28 cellular contexts compared by ENCODE assay signal in genomic region chrX:94288972-94289371, GRCh38.
"Had no signal": no experiment of that assay in that cellular context is flagged by ENCODE, and none has a peak within 500 bp of the region (broad histone marks: within the 10 kb centered on the region; RNA-seq: fewer than 3 reads in every experiment).

No MANE protein-coding gene starts in this region.

- H3K4me1 ChIP-seq: gastrocnemius medialis, left lung, psoas muscle, sigmoid colon, testis, tibial artery had no signal

- H3K4me3 Mint-ChIP-seq: effector memory CD8-positive, alpha-beta T cell; mesothelial cell of epicardium; naive thymus-derived CD4-positive, alpha-beta T cell; nephron; stimulated activated memory B cell treated with anti-CD40 and anti-IgM and Interleukin-4, amounts not matched to agents 10 μg/mL and 1 μg/mL and 100 μg/mL, for 72 hours; type B pancreatic cell had no signal

- H3K9me3 Mint-ChIP-seq: nephron, type B pancreatic cell had no signal

- H3K9me3 ChIP-seq: gastrocnemius medialis, left lung, mucosa of descending colon, psoas muscle, sigmoid colon, testis had no signal

- DNase-seq: cerebellar nuclear complex; cortex of kidney; effector memory CD8-positive, alpha-beta T cell; foreskin fibroblast; gastrocnemius medialis; head of caudate nucleus; kidney; left cardiac atrium; left lung; mesenchymal stem cell; mucosa of descending colon; naive thymus-derived CD4-positive, alpha-beta T cell; nucleus accumbens; posterior cingulate gyrus; psoas muscle; right cardiac atrium; sigmoid colon; stimulated activated CD4-positive, alpha-beta T cell treated with anti-CD3 and anti-CD28 coated beads, Interleukin-4, amount 100 ng/mL, for 4 hours; stimulated activated naive CD8-positive, alpha-beta T cell treated with anti-CD3 and anti-CD28 coated beads, Interleukin-15, Interleukin-2, amounts not matched to agents 100 U/mL and 50 U/mL, for 24 hours; substantia nigra; testis; tibial artery had no signal

- H3K27ac Mint-ChIP-seq: effector memory CD8-positive, alpha-beta T cell; mesothelial cell of epicardium; naive thymus-derived CD4-positive, alpha-beta T cell; nephron; stimulated activated memory B cell treated with anti-CD40 and anti-IgM and Interleukin-4, amounts not matched to agents 10 μg/mL and 1 μg/mL and 100 μg/mL, for 72 hours; type B pancreatic cell had no signal

- H3K27ac ChIP-seq: epithelial cell of prostate, gastrocnemius medialis, left lung, psoas muscle, sigmoid colon, testis, tibial artery had no signal

- H3K27me3 ChIP-seq: gastrocnemius medialis, left lung, sigmoid colon, testis, tibial artery had no signal

- ATAC-seq: effector memory CD8-positive, alpha-beta T cell; esophagus mucosa; gastrocnemius medialis; left cardiac atrium; left lung; mucosa of descending colon; naive thymus-derived CD4-positive, alpha-beta T cell; psoas muscle; right cardiac atrium; stimulated activated memory B cell treated with anti-CD40 and anti-IgM and Interleukin-4, amounts not matched to agents 10 μg/mL and 1 μg/mL and 100 μg/mL, for 72 hours; stimulated activated naive CD8-positive, alpha-beta T cell treated with anti-CD3 and anti-CD28 coated beads, Interleukin-15, Interleukin-2, amounts not matched to agents 100 U/mL and 50 U/mL, for 24 hours had no signal

- H3K36me3 ChIP-seq: gastrocnemius medialis, left lung, sigmoid colon, tibial artery had no signal

- H3K27me3 Mint-ChIP-seq: effector memory CD8-positive, alpha-beta T cell; naive thymus-derived CD4-positive, alpha-beta T cell; stimulated activated memory B cell treated with anti-CD40 and anti-IgM and Interleukin-4, amounts not matched to agents 10 μg/mL and 1 μg/mL and 100 μg/mL, for 72 hours; type B pancreatic cell had no signal

- H3K36me3 Mint-ChIP-seq: mesothelial cell of epicardium; naive thymus-derived CD4-positive, alpha-beta T cell; stimulated activated memory B cell treated with anti-CD40 and anti-IgM and Interleukin-4, amounts not matched to agents 10 μg/mL and 1 μg/mL and 100 μg/mL, for 72 hours; type B pancreatic cell had no signal

- H3K4me3 ChIP-seq: gastrocnemius medialis, left lung, mucosa of descending colon, psoas muscle, sigmoid colon, testis, tibial artery had no signal

- H3K4me1 Mint-ChIP-seq: mesothelial cell of epicardium; naive thymus-derived CD4-positive, alpha-beta T cell; nephron; stimulated activated memory B cell treated with anti-CD40 and anti-IgM and Interleukin-4, amounts not matched to agents 10 μg/mL and 1 μg/mL and 100 μg/mL, for 72 hours had no signal
